Comparison of ENCODE assay signal across 8 cellular contexts in the genomic region with DNA sequence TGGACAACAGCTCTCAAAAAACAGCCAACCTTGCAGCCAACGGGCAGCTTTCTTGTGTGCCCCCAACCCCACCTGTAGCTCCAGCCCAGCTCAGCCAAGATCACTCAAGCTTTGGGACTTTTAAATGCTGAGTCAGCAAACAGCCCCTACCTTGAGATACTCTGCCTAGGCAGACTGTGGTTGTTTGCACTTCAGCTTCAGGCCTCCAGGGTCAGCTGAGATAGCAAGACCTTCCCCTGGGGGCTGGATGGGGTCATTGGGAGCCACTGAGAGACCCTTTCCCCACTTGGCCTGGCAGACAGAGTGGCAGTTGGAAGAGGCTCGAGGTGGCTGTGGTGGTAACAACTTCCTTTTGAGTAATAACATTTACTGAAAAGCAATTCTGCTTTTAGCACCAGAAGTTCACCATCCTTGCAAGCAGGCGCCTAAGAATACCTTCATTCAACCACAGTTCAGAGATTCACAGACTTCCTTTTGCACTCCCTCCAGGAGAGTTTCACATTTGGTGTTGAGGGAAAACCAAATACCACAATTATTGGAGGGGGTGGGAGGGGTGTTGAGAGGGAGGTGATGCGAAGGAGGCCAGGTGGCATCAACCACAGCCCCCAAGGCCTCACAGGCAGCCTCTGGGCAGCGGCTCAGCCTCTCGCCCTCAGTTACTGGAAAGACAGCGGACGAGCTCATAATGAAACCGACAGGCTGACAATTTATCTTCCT.
A peak's percentile ranks its signal among the peaks of the same experiment; 100 is the strongest.
DNase-seq lines count a peak whose midpoint lies in the region; ATAC-seq and TF ChIP-seq lines count a peak whose summit lies in the region.

No MANE protein-coding gene starts in this region.

- peaks cover 0 to 2% (median 0%) of the 10 kb centered on the region in 7 donors for H3K9me3 Mint-ChIP-seq in CD14-positive monocyte
- no peaks in the 10 kb centered on the region for H3K9me3 Mint-ChIP-seq in activated CD4-positive, alpha-beta T cell treated with anti-CD3 and anti-CD28 coated beads, Interleukin-2, amount 10 ng/mL, durations not matched to agents 7 days and 5 days

- peaks cover 0 to 3% of the 10 kb centered on the region in 2 donors for H3K36me3 Mint-ChIP-seq in CD14-positive monocyte
- peaks cover 3% of the 10 kb centered on the region for H3K36me3 Mint-ChIP-seq in activated CD4-positive, alpha-beta T cell treated with anti-CD3 and anti-CD28 coated beads, Interleukin-2, amount 10 ng/mL, durations not matched to agents 7 days and 5 days (ENCODE audit: low read depth)

- H3K27ac Mint-ChIP-seq in CD14-positive monocyte = peak overlapping the region; percentile 47 to 86 (median 82)
- H3K27ac Mint-ChIP-seq in activated CD4-positive, alpha-beta T cell treated with anti-CD3 and anti-CD28 coated beads, Interleukin-2, amount 10 ng/mL, durations not matched to agents 7 days and 5 days = peak overlapping the region; percentile 94

- peaks cover 0 to 64% (median 0%) of the 10 kb centered on the region in 9 donors for H3K4me1 ChIP-seq in heart right ventricle

- peak overlapping the region in 2 of 10 donors; percentile 1 to 18 for H3K4me3 ChIP-seq in heart right ventricle

- POLR2A ChIA-PET in activated CD4-positive, alpha-beta T cell treated with anti-CD3 and anti-CD28 coated beads, Interleukin-2, amount 10 ng/mL, durations not matched to agents 7 days and 5 days (lab: Charles Lee) = interaction anchor here (0.6 to 1.0 kb wide), 4 partner anchors 11 to 147 kb away, joined by 4 read pairs; no protein-coding TSS in a partner anchor
- POLR2A ChIA-PET in HEK293T (lab: Yijun Ruan, JAX) = interaction anchor here (0.6 to 1.2 kb wide), 2 partner anchors 54 to 132 kb away, joined by 3 read pairs; no protein-coding TSS in a partner anchor

- no peaks in the 10 kb centered on the region for H3K27me3 ChIP-seq in heart right ventricle

- peak overlapping the region; percentile 37 to 57 for H3K4me3 Mint-ChIP-seq in CD14-positive monocyte
- peak overlapping the region; percentile 39 for H3K4me3 Mint-ChIP-seq in activated CD4-positive, alpha-beta T cell treated with anti-CD3 and anti-CD28 coated beads, Interleukin-2, amount 10 ng/mL, durations not matched to agents 7 days and 5 days

- H3K4me1 Mint-ChIP-seq in CD14-positive monocyte = peaks cover 51% of the 10 kb centered on the region
- peaks cover 71% of the 10 kb centered on the region for H3K4me1 Mint-ChIP-seq in activated CD4-positive, alpha-beta T cell treated with anti-CD3 and anti-CD28 coated beads, Interleukin-2, amount 10 ng/mL, durations not matched to agents 7 days and 5 days

- CTCF ChIA-PET in activated CD4-positive, alpha-beta T cell treated with anti-CD3 and anti-CD28 coated beads, Interleukin-2, amount 10 ng/mL, durations not matched to agents 7 days and 5 days (lab: Charles Lee) = interaction anchor here (0.7 to 3.3 kb wide), 11 partner anchors 9 to 178 kb away, joined by 3 to 22 read pairs (median 4); no protein-coding TSS in a partner anchor
- CTCF ChIA-PET in HEK293T (lab: Yijun Ruan, JAX) = interaction anchor here (0.6 to 0.8 kb wide), 2 partner anchors 17 to 218 kb away, joined by 3 read pairs; no protein-coding TSS in a partner anchor

- no peaks in the 10 kb centered on the region for H3K9me3 ChIP-seq in heart right ventricle

- peak; percentile 52 for ATAC-seq in GM19438 (IDR thresholded peaks at IDR 0.05; ENCODE audit: low read depth, unreplicated experiment)
- ATAC-seq in HG03460 (IDR thresholded peaks at IDR 0.05; ENCODE audit: unreplicated experiment) = peak; percentile 58
- ATAC-seq in heart right ventricle = peak in 5 of 8 donors; percentile 20 to 54 (median 31)

- TF ChIP-seq CTCF in CD14-positive monocyte (IDR thresholded peaks at IDR 0.05) = peak; percentile 20
- TF ChIP-seq CTCF in heart right ventricle (IDR thresholded peaks at IDR 0.05) = no peak

- DNase-seq in CD14-positive monocyte (ENCODE audit: low spot score) = no peak
- DNase-seq in activated CD4-positive, alpha-beta T cell treated with anti-CD3 and anti-CD28 coated beads, Interleukin-2, amount 10 ng/mL, durations not matched to agents 7 days and 5 days = peak; percentile 69
- DNase-seq in heart right ventricle = no peak
- peak; percentile 89 for DNase-seq in stimulated activated CD4-positive, alpha-beta T cell treated with anti-CD3 and anti-CD28 coated beads, Interleukin-1b, Interleukin-23, amount 100 ng/mL, for 48 hours
- DNase-seq in HEK293T (ENCODE audit: extremely low spot score) = no peak
- DNase-seq in D341Med (ENCODE audit: low spot score) = no peak

- intact Hi-C loops in CD14-positive monocyte (cut with micrococcal nuclease) = no loop called here
- intact Hi-C loops in heart right ventricle (cut with DNase I) = no loop called here

- H3K27ac ChIP-seq in heart right ventricle = peak overlapping the region in 7 of 10 donors; percentile 8 to 89 (median 25)

- no peaks in the 10 kb centered on the region for H3K36me3 ChIP-seq in heart right ventricle

- H3K27me3 Mint-ChIP-seq in CD14-positive monocyte (ENCODE audit: low read depth in 3 of 3) = peaks cover 1 to 5% (median 3%) of the 10 kb centered on the region in 3 donors
- H3K27me3 Mint-ChIP-seq in activated CD4-positive, alpha-beta T cell treated with anti-CD3 and anti-CD28 coated beads, Interleukin-2, amount 10 ng/mL, durations not matched to agents 7 days and 5 days = peaks cover 3% of the 10 kb centered on the region

- WGBS in heart right ventricle, 2 donors = 72 to 75% methylated on average over 9 of the region's 9 CpGs

TF ChIP-seq in HEK293T, 16 proteins besides CTCF, POLR2A, EP300 and RAD21:
- no peak for TF ChIP-seq ARNT (IDR thresholded peaks at IDR 0.05)
- no peak for TF ChIP-seq ELF4 (IDR thresholded peaks at IDR 0.05)
- no peak for TF ChIP-seq LEF1 (IDR thresholded peaks at IDR 0.05; ENCODE audit: borderline replicate concordance)
- no peak for TF ChIP-seq SP1 (IDR thresholded peaks at IDR 0.05)
- no peak for TF ChIP-seq PKNOX1 (IDR thresholded peaks at IDR 0.05)
- no peak for TF ChIP-seq L3MBTL2 (conservative IDR thresholded peaks at IDR 0.05)
- TF ChIP-seq CTBP1 (IDR thresholded peaks at IDR 0.05; ENCODE audit: borderline replicate concordance) = no peak
TF ChIP-seq in HEK293T: peak in this region for 0.

Comparison
In these comparisons a context has a peak if more than half of its experiments do, and no peak if none do; other contexts are left out.
1. DNase-seq: peak in activated CD4-positive, alpha-beta T cell treated with anti-CD3 and anti-CD28 coated beads, Interleukin-2, amount 10 ng/mL, durations not matched to agents 7 days and 5 days (single experiment) and stimulated activated CD4-positive, alpha-beta T cell treated with anti-CD3 and anti-CD28 coated beads, Interleukin-1b, Interleukin-23, amount 100 ng/mL, for 48 hours (single experiment); none in CD14-positive monocyte (single experiment), heart right ventricle (0 of 2), HEK293T (single experiment) and D341Med (single experiment).
2. Peak in every context shown above with its lines, with median percentiles within 50 percentile points of each other: ATAC-seq.